In genomic region chr1:180143359-180143758, GRCh38 we compare ENCODE assay signal across 29 cellular contexts.
"Had no signal": no experiment of that assay in that cellular context is flagged by ENCODE, and none has a peak within 500 bp of the region (broad histone marks: within the 10 kb centered on the region; RNA-seq: fewer than 3 reads in every experiment).

No MANE protein-coding gene starts in this region.

- H3K4me1 ChIP-seq: left ventricle myocardium inferior, neural progenitor cell, stomach, thyroid gland, transverse colon, vagina had no signal

- H3K27me3 ChIP-seq: neural progenitor cell, neutrophil, ovary, stomach, testis, thyroid gland, transverse colon, upper lobe of left lung, vagina had no signal

- H3K4me2 ChIP-seq: neural progenitor cell had no signal

- H3K4me1 Mint-ChIP-seq: mesothelial cell of epicardium, naive B cell, natural killer cell, nephron progenitor cell had no signal

- H2AFZ ChIP-seq: neural progenitor cell had no signal

- DNase-seq: hippocampal formation; left ventricle myocardium inferior; mesendoderm; naive B cell; natural killer cell; nephron progenitor cell; occipital lobe; ovary; retina; right cardiac atrium; stimulated activated CD4-positive, alpha-beta T cell treated with anti-CD3 and anti-CD28 coated beads, Interleukin-12 subunit alpha, Interleukin-12 subunit beta, amount 100 ng/mL, for 4 hours; stimulated activated CD4-positive, alpha-beta T cell treated with anti-CD3 and anti-CD28 coated beads, Interleukin-15, amount 100 ng/mL, for 24 hours; stimulated activated CD4-positive, alpha-beta T cell treated with anti-CD3 and anti-CD28 coated beads, Interleukin-2, amount 100 ng/mL, for 24 hours; stimulated activated CD4-positive, alpha-beta T cell treated with anti-CD3 and anti-CD28 coated beads, Interleukin-4, amount 100 ng/mL, for 1 hour; stimulated activated naive B cell treated with anti-CD40 and anti-IgM and Interleukin-4, amounts not matched to agents 10 μg/mL and 1 μg/mL and 100 μg/mL, for 72 hours; stimulated activated naive CD8-positive, alpha-beta T cell treated with anti-CD3 and anti-CD28 coated beads, Interleukin-15, Interleukin-2, amounts not matched to agents 100 U/mL and 50 U/mL, for 24 hours; stomach; testis; thyroid gland; transverse colon; upper lobe of left lung had no signal

- H3K27ac Mint-ChIP-seq: mesothelial cell of epicardium; naive B cell; natural killer cell; nephron progenitor cell; neural progenitor cell; progenitor cell of endocrine pancreas; stimulated activated naive B cell treated with anti-CD40 and anti-IgM and Interleukin-4, amounts not matched to agents 10 μg/mL and 1 μg/mL and 100 μg/mL, for 72 hours had no signal

- H3K9ac ChIP-seq: neural progenitor cell had no signal

- ATAC-seq: natural killer cell; right cardiac atrium; sciatic nerve; stimulated activated naive B cell treated with anti-CD40 and anti-IgM and Interleukin-4, amounts not matched to agents 10 μg/mL and 1 μg/mL and 100 μg/mL, for 72 hours; stimulated activated naive CD8-positive, alpha-beta T cell treated with anti-CD3 and anti-CD28 coated beads, Interleukin-15, Interleukin-2, amounts not matched to agents 100 U/mL and 50 U/mL, for 24 hours had no signal

- H3K9me3 Mint-ChIP-seq: mesothelial cell of epicardium; natural killer cell; nephron progenitor cell; neural progenitor cell; stimulated activated naive B cell treated with anti-CD40 and anti-IgM and Interleukin-4, amounts not matched to agents 10 μg/mL and 1 μg/mL and 100 μg/mL, for 72 hours had no signal

- H3K36me3 Mint-ChIP-seq: mesothelial cell of epicardium; naive B cell; natural killer cell; neural progenitor cell; stimulated activated naive B cell treated with anti-CD40 and anti-IgM and Interleukin-4, amounts not matched to agents 10 μg/mL and 1 μg/mL and 100 μg/mL, for 72 hours had no signal

- H3K4me3 ChIP-seq: left ventricle myocardium inferior, lung, neural progenitor cell, ovary, skin epidermis, stomach, testis, thyroid gland, transverse colon, upper lobe of left lung, vagina had no signal

- H3K9me3 ChIP-seq: left ventricle myocardium inferior, neutrophil, ovary, stomach, testis, thyroid gland, transverse colon, upper lobe of left lung, vagina had no signal

- H3K36me3 ChIP-seq: left ventricle myocardium inferior, neural progenitor cell, neutrophil, ovary, stomach, thyroid gland, transverse colon, upper lobe of left lung, vagina had no signal

- H3K27ac ChIP-seq: left ventricle myocardium inferior, neural progenitor cell, neutrophil, ovary, skin epidermis, stomach, testis, thyroid gland, transverse colon, upper lobe of left lung, vagina had no signal

- H3K4me3 Mint-ChIP-seq: mesothelial cell of epicardium; naive B cell; natural killer cell; nephron progenitor cell; neural progenitor cell; stimulated activated naive B cell treated with anti-CD40 and anti-IgM and Interleukin-4, amounts not matched to agents 10 μg/mL and 1 μg/mL and 100 μg/mL, for 72 hours had no signal
